ENCODE assay signal across 8 cellular contexts in the genomic region with DNA sequence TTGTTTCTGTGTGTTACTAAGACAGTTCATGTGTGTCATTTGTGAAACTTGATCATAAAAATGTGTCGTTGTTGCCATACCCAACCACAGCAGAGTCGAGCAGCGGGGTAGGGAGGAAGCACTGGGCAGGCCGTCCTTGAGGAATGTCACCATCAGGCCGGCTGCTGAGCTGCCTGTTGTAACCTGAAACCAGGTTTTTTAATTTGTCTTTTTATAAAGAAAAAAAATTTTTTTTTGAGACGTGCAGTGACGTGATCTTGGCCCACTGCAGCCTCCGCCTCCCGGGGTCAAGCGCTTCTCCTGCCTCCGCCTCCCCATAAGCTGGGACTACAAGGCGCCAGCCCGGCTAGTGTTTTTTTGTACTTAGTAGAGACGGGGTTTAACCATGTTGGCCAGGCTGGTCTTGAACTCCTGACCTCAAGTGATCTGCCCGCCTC. TPM values are rescaled to one million over a fixed set of nuclear protein-coding genes. Genes with fewer than 3 reads are reported as not detected.
DNase-seq lines count a peak whose midpoint lies in the region; ATAC-seq, FAIRE-seq and TF ChIP-seq lines count a peak whose summit lies in the region.

No MANE protein-coding gene starts in this region.

- H3K4me3 ChIP-seq in fibroblast of pulmonary artery (replicated peaks; ENCODE audit: low read depth, low read length) (peak overlapping the region; percentile 91), osteoblast (ENCODE audit: insufficient read depth, low read length) (peak overlapping the region; percentile 95)

- no peaks in the 10 kb centered on the region for H3K9me3 ChIP-seq in osteoblast (ENCODE audit: low read depth, low read length)

- DNase-seq in activated CD4-positive, alpha-beta T cell treated with anti-CD3 and anti-CD28 coated beads for 48 hours, result peak; percentile 28
- DNase-seq in activated CD4-positive, alpha-beta T cell treated with anti-CD3 and anti-CD28 coated beads, Interleukin-2, amount 50 U/mL, for 48 hours, result no peak
- peak; percentile 17 for DNase-seq in T1000 (lab: John Stamatoyannopoulos, UW)
- peak; percentile 62 for DNase-seq in fibroblast of pulmonary artery (ENCODE audit: low read depth)
- peak; percentile 90 for DNase-seq in osteoblast (ENCODE audit: insufficient read length, low spot score, missing footprints)
- DNase-seq in D721Med (ENCODE audit: insufficient read length, low spot score), result no peak
- no peak for DNase-seq in 8988T

- no peaks in the 10 kb centered on the region for H3K27me3 ChIP-seq in osteoblast (ENCODE audit: insufficient read depth, low read length)

- peak overlapping the region; percentile 96 for H3K27ac ChIP-seq in osteoblast (ENCODE audit: low read depth, low read length)

- FAIRE-seq in D721Med (lab: Jason Lieb, UNC), result no peak

- peak overlapping the region; percentile 93 for H3K4me2 ChIP-seq in osteoblast (ENCODE audit: insufficient read depth, low read length)

- TF ChIP-seq CTCF in fibroblast of pulmonary artery (IDR thresholded peaks at IDR 0.05; ENCODE audit: low read length, missing control alignments) (no peak), osteoblast (IDR thresholded peaks at IDR 0.05; ENCODE audit: extremely low read depth, low read depth, low read length) (no peak), D721Med (IDR thresholded peaks at IDR 0.05; ENCODE audit: insufficient read depth, missing control alignments) (no peak)

- H2AFZ ChIP-seq in osteoblast (ENCODE audit: low read length), result peak overlapping the region; percentile 88

- H4K20me1 ChIP-seq in osteoblast (ENCODE audit: insufficient read depth, low read length), result peaks cover 32% of the 10 kb centered on the region

- ATAC-seq in HG02870 (IDR thresholded peaks at IDR 0.05; ENCODE audit: unreplicated experiment), result peak; percentile 3

- peaks cover 16% of the 10 kb centered on the region for H3K4me1 ChIP-seq in osteoblast (ENCODE audit: insufficient read depth, low read length)

- peaks cover 21% of the 10 kb centered on the region for H3K36me3 ChIP-seq in osteoblast (ENCODE audit: insufficient read depth, low read length)

- H3K79me2 ChIP-seq in osteoblast (ENCODE audit: insufficient read depth, low read length), result peaks cover 45% of the 10 kb centered on the region

RNA-seq across cellular contexts. Expression of a gene that starts 0.6 kb away (rescaled TPM):
- total RNA-seq in osteoblast, result 53.6 and 54.6 TPM in 2 replicates

RNA-seq across cellular contexts. Expression of a gene that starts 24.5 kb away (rescaled TPM):
- 9.4 and 11.2 TPM in 2 replicates for total RNA-seq in osteoblast

RNA-seq across cellular contexts. Expression of a gene that starts 37.5 kb away (rescaled TPM):
- total RNA-seq in osteoblast, result 31.8 and 35.8 TPM in 2 replicates

RNA-seq across cellular contexts. Expression of a gene that starts 45.3 kb away (rescaled TPM):
- total RNA-seq in osteoblast, result 28.9 and 29.0 TPM in 2 replicates

Comparison
In these comparisons a context has a peak if more than half of its experiments do, and no peak if none do; other contexts are left out.
1. DNase-seq: peak in activated CD4-positive, alpha-beta T cell treated with anti-CD3 and anti-CD28 coated beads for 48 hours (single experiment), T1000 (single experiment), fibroblast of pulmonary artery (single experiment) and osteoblast (single experiment); none in activated CD4-positive, alpha-beta T cell treated with anti-CD3 and anti-CD28 coated beads, Interleukin-2, amount 50 U/mL, for 48 hours (0 of 2), D721Med (single experiment) and 8988T (single experiment).